ENCODE assay signal across 13 cellular contexts in the genomic region with DNA sequence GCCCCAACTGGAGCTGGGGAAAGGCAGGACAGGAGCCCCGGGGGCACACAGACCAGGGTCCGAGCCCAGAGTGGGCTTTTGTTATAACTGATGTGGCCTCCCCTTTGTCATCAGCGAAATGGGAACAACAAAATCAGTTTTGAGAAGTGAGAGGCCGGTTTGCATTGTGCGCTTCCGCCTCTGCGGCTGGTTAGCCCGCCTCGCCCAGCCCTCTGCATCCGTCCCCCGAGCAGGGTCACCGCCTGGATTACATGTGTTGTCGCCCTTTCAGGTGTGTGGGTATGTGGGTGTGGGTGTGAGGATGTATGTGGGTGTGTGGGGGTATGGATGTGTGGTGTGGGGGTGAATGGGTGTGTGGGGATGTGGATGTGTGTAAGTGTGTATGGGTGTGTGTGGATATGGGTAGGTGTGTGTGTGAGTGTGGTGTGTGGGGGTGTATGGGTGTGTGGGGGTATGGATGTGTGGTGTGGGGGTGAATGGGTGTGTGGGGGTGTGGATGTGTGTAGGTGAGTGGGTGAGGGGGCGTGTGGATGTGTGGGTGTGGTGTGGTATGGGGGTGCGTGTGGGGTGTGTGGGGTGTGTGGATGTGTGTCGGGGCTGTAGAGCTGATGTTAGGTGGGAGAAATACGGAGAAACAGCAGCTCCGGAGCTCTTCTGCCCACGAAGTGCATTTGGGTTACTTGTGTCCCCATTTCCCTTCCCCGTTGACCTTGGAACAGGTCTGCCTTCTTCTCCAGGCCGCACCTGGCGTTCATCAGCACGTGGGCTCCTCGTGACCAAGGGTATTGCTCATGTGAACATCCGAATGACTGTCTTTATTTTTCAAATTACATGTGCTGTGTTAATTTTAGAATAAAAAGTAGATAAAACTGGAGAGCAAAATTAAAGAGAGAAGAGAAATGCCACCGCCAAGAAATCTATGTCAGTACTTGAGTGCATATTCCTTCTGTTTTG.
"Had no signal": no experiment of that assay in that cellular context is flagged by ENCODE, and none has a peak within 500 bp of the region (broad histone marks: within the 10 kb centered on the region; RNA-seq: fewer than 3 reads in every experiment).

No MANE protein-coding gene starts in this region.

- H3K9me3 ChIP-seq: stomach had no signal

- ATAC-seq: activated CD8-positive, alpha-beta T cell treated with anti-CD3 and anti-CD28 coated beads for 36 hours; activated T-cell treated with anti-CD3 and anti-CD28 coated beads, Interleukin-2, amount 50 U/mL, for 4 hours; effector memory CD8-positive, alpha-beta T cell; naive thymus-derived CD8-positive, alpha-beta T cell had no signal

- H3K4me3 ChIP-seq: stomach had no signal

- DNase-seq: activated B cell treated with CpG ODN at 0.5 μM for 24 hours; activated CD4-positive, alpha-beta T cell treated with anti-CD3 and anti-CD28 coated beads for 48 hours; activated CD8-positive, alpha-beta T cell treated with anti-CD3 and anti-CD28 coated beads for 36 hours; activated effector memory CD4-positive, alpha-beta T cell treated with anti-CD3 and anti-CD28 coated beads, Interleukin-2, amount 50 U/mL, for 16 hours; activated naive CD4-positive, alpha-beta T cell treated with anti-CD3 and anti-CD28 coated beads, Interleukin-2, amount 50 U/mL, for 16 hours; activated T-cell treated with anti-CD3 and anti-CD28 coated beads, Interleukin-2, amount 50 U/mL, for 4 hours; effector memory CD8-positive, alpha-beta T cell; mesenchymal stem cell; naive thymus-derived CD8-positive, alpha-beta T cell; SK-N-SH; stimulated activated CD4-positive, alpha-beta T cell treated with anti-CD3 and anti-CD28 coated beads, Interleukin-2, amount 100 ng/mL, for 24 hours; stomach; trophoblast cell had no signal

- H3K4me2 ChIP-seq: SK-N-SH had no signal

- H3K36me3 ChIP-seq: stomach had no signal

- H3K27me3 ChIP-seq: stomach had no signal

- H3K9ac ChIP-seq: SK-N-SH had no signal

- H3K4me1 ChIP-seq: stomach had no signal

- H3K27ac ChIP-seq: stomach had no signal
